Comparison of ENCODE assay signal across 25 cellular contexts in the genomic region with DNA sequence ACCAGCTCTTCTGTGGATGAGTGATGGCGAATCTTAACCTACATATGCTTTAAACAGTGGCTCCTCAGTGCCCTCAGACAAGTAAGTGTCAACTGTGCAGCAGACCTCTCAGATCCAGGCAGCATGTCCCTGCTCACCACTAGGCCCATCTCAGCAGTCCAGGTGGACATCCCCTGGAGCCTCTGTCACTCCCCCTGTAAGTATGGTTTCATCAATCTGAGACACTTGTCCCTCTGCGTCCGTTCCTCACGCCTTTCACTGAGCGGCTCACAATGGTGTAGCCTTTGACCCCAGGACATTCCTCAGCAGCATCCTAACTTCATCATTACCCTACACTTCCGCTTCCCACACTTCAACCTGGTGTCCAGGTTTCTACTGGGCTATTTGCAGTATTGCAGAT.
"Had no signal": no experiment of that assay in that cellular context is flagged by ENCODE, and none has a peak within 500 bp of the region (broad histone marks: within the 10 kb centered on the region; RNA-seq: fewer than 3 reads in every experiment).

No MANE protein-coding gene starts in this region.

- FAIRE-seq: bronchial epithelial cell, small intestine had no signal

- H3K4me1 ChIP-seq: foreskin keratinocyte, prostate gland, sigmoid colon, uterus had no signal

- H3K36me3 Mint-ChIP-seq: stimulated activated effector memory CD8-positive, alpha-beta T cell treated with anti-CD3 and anti-CD28 coated beads, Interleukin-12 subunit alpha, Interleukin-12 subunit beta, amount 100 ng/mL, for 72 hours had no signal

- H3K9me3 Mint-ChIP-seq: central memory CD8-positive, alpha-beta T cell; stimulated activated effector memory CD8-positive, alpha-beta T cell treated with anti-CD3 and anti-CD28 coated beads, Interleukin-12 subunit alpha, Interleukin-12 subunit beta, amount 100 ng/mL, for 72 hours; T-cell had no signal

- ATAC-seq: foreskin keratinocyte; heart left ventricle; stimulated activated effector memory CD8-positive, alpha-beta T cell treated with anti-CD3 and anti-CD28 coated beads, Interleukin-12 subunit alpha, Interleukin-12 subunit beta, amount 100 ng/mL, for 72 hours; T-cell had no signal

- H3K4me3 ChIP-seq: esophagus muscularis mucosa, heart left ventricle, ovary, prostate gland, sigmoid colon, tibial nerve, uterus had no signal

- H3K27ac Mint-ChIP-seq: activated T-helper 1 cell treated with anti-CD3 and anti-CD28 coated beads, Interleukin-12 subunit alpha, Interleukin-12 subunit beta, Interleukin-2, Interleukin-4 antibody, amounts not matched to agents 30 ng/mL and 10 ng/mL and 1 ng/mL, durations not matched to agents 14 hours and 24 hours and 36 hours; dendritic cell treated with granulocyte-macrophage colony-stimulating factor and Interleukin-4, amounts not matched to agents 40 ng/mL and 50 ng/mL, for 4 days; endodermal cell; stimulated activated effector memory CD8-positive, alpha-beta T cell treated with anti-CD3 and anti-CD28 coated beads, Interleukin-12 subunit alpha, Interleukin-12 subunit beta, amount 100 ng/mL, for 72 hours; T-cell had no signal

- H3K27me3 ChIP-seq: esophagus muscularis mucosa, foreskin keratinocyte, heart left ventricle, ovary, sigmoid colon, tibial nerve, uterus had no signal

- H3K4me1 Mint-ChIP-seq: central memory CD8-positive, alpha-beta T cell; endodermal cell; stimulated activated effector memory CD8-positive, alpha-beta T cell treated with anti-CD3 and anti-CD28 coated beads, Interleukin-12 subunit alpha, Interleukin-12 subunit beta, amount 100 ng/mL, for 72 hours had no signal

- H3K4me3 Mint-ChIP-seq: activated T-helper 1 cell treated with anti-CD3 and anti-CD28 coated beads, Interleukin-12 subunit alpha, Interleukin-12 subunit beta, Interleukin-2, Interleukin-4 antibody, amounts not matched to agents 30 ng/mL and 10 ng/mL and 1 ng/mL, durations not matched to agents 14 hours and 24 hours and 36 hours; central memory CD8-positive, alpha-beta T cell; dendritic cell treated with granulocyte-macrophage colony-stimulating factor and Interleukin-4, amounts not matched to agents 40 ng/mL and 50 ng/mL, for 4 days; endodermal cell; stimulated activated effector memory CD8-positive, alpha-beta T cell treated with anti-CD3 and anti-CD28 coated beads, Interleukin-12 subunit alpha, Interleukin-12 subunit beta, amount 100 ng/mL, for 72 hours had no signal

- H3K27ac ChIP-seq: esophagus muscularis mucosa, foreskin keratinocyte, heart left ventricle, ovary, prostate gland, sigmoid colon, uterus had no signal

- H3K36me3 ChIP-seq: heart left ventricle, ovary, prostate gland, uterus had no signal

- DNase-seq: activated CD4-positive, alpha-beta T cell treated with anti-CD3 and anti-CD28 coated beads for 4 hours; activated CD4-positive, alpha-beta T cell treated with anti-CD3 and anti-CD28 coated beads, Interleukin-2, amount 50 U/mL, for 4 hours; activated CD4-positive, CD25-positive, alpha-beta regulatory T cell; activated gamma-delta T cell treated with Interleukin-2 at 50 U/mL for 16 hours; activated naive CD4-positive, alpha-beta T cell treated with anti-CD3 and anti-CD28 coated beads, Interleukin-2, amount 50 U/mL, for 16 hours; activated T-cell treated with anti-CD3 and anti-CD28 coated beads for 4 hours; anterior cingulate cortex; endodermal cell; foreskin keratinocyte; heart left ventricle; ovary; retina; sigmoid colon; small intestine; stimulated activated CD4-positive, alpha-beta T cell treated with anti-CD3 and anti-CD28 coated beads, Interleukin-4, amount 100 ng/mL, for 24 hours; T-cell; uterus had no signal

- H3K9me3 ChIP-seq: esophagus muscularis mucosa, ovary, prostate gland, sigmoid colon, uterus had no signal
